8 cellular contexts compared by ENCODE assay signal in the genomic region with DNA sequence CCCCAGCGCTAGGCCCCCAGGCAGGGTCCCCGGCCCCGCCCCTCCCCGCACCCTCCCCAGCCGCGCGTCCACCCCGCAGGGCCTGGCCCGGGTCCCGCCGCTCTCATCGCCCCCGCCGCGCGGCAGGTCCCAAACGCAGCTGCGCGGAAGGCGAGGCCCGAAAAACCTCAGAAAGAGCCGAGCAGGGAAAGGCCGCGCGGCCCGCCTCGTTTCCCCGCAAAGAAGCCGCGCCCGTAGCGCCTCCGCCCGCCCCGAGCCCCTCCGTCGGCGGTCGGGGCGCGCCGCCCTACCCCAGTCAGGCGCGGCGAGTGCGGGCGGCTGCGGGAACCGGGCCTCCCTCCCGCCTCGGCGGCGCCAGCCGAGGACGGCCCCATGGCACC. TPM values are rescaled to one million over a fixed set of nuclear protein-coding genes. Genes with fewer than 3 reads are reported as not detected.
DNase-seq lines count a peak whose midpoint lies in the region; ATAC-seq and TF ChIP-seq lines count a peak whose summit lies in the region.

No MANE protein-coding gene starts in this region.

- H3K4me1 ChIP-seq in breast epithelium (peaks cover 0 to 7% of the 10 kb centered on the region in 2 donors), mucosa of descending colon (ENCODE audit: low read depth) (peaks cover 16% of the 10 kb centered on the region)

- DNase-seq in Daoy (ENCODE audit: low read depth) (peak; percentile 34), breast epithelium (ENCODE audit: low spot score in 2 of 2) (no peak), mucosa of descending colon (no peak), kidney tubule cell (ENCODE audit: low spot score) (no peak), NCI-H1694 treated with DMSO at 0.1 percent for 48 hours (lab: John Stamatoyannopoulos, UW) (no peak), AML-193 (lab: John Stamatoyannopoulos, UW) (no peak)
- no peak for DNase-seq in Jurkat, Clone E6-1 (ENCODE audit: low read depth, low spot score)

- H3K27ac ChIP-seq in breast epithelium, result peak overlapping the region; percentile 68 to 84

- ATAC-seq in GM21515 (IDR thresholded peaks at IDR 0.05; ENCODE audit: unreplicated experiment) (peak; percentile 20), mucosa of descending colon (peak; percentile 52)

- no peak for TF ChIP-seq CTCF in breast epithelium (IDR thresholded peaks at IDR 0.05)
- TF ChIP-seq CTCF in mucosa of descending colon (IDR thresholded peaks at IDR 0.05), result no peak

- peak overlapping the region; percentile 65 for H3K4me3 ChIP-seq in Jurkat, Clone E6-1 (ENCODE audit: low read length)
- H3K4me3 ChIP-seq in breast epithelium (peak overlapping the region; percentile 58 to 99 (median 85)), mucosa of descending colon (peak overlapping the region; percentile 94)

- H3K36me3 ChIP-seq in breast epithelium (no peaks in the 10 kb centered on the region), mucosa of descending colon (ENCODE audit: low read depth) (no peaks in the 10 kb centered on the region)

- intact Hi-C loops in breast epithelium (cut with DNase I; ENCODE audit: low total_unique reads), result no loop called here
- intact Hi-C loops in mucosa of descending colon (cut with DNase I, micrococcal nuclease), result no loop called here

- H3K9me3 ChIP-seq in breast epithelium (no peaks in the 10 kb centered on the region), mucosa of descending colon (no peaks in the 10 kb centered on the region)

- TF ChIP-seq POLR2A in breast epithelium (IDR thresholded peaks at IDR 0.05), result no peak

- no peaks in the 10 kb centered on the region for H3K27me3 ChIP-seq in breast epithelium

RNA-seq across cellular contexts. Expression of gene POLE, which starts 0.3 kb away (rescaled TPM):
- total RNA-seq in Daoy (2014; rRNA removed; shearing (Covaris generic)), result 13.6 and 23.5 TPM in 2 replicates
- 105 TPM for polyA plus RNA-seq in Jurkat, Clone E6-1 (2012; ENCODE audit: insufficient read depth, insufficient read length)
- total RNA-seq in breast epithelium (10 to 100 TPM; 36.5 to 51.5 (median 43.5) TPM), mucosa of descending colon (10 to 100 TPM; 45.0 to 72.2 (median 55.1) TPM)

RNA-seq across cellular contexts. Expression of gene PXMP2, which starts 0.6 kb away (rescaled TPM):
- total RNA-seq in Daoy (2014; rRNA removed; shearing (Covaris generic)), result 34.0 and 41.8 TPM in 2 replicates
- 49.7 TPM for polyA plus RNA-seq in Jurkat, Clone E6-1 (2012; ENCODE audit: insufficient read depth, insufficient read length)
- total RNA-seq in breast epithelium (10 to 100 TPM; 29.0 to 50.9 (median 31.8) TPM), mucosa of descending colon (100 to 1,000 TPM in 1 of 3 donors, 10 to 100 TPM in 2; 52.1 to 141 (median 66.3) TPM)

RNA-seq across cellular contexts. Expression of gene PGAM5, which starts 23.8 kb away (rescaled TPM):
- total RNA-seq in Daoy (2014; rRNA removed; shearing (Covaris generic)), result 73.5 and 94.1 TPM in 2 replicates
- polyA plus RNA-seq in Jurkat, Clone E6-1 (2012; ENCODE audit: insufficient read depth, insufficient read length), result 63.6 TPM
- 10 to 100 TPM; 20.2 to 38.0 (median 22.8) TPM for total RNA-seq in breast epithelium
- 10 to 100 TPM; 25.5 to 38.9 (median 30.9) TPM for total RNA-seq in mucosa of descending colon
